In the genomic region with DNA sequence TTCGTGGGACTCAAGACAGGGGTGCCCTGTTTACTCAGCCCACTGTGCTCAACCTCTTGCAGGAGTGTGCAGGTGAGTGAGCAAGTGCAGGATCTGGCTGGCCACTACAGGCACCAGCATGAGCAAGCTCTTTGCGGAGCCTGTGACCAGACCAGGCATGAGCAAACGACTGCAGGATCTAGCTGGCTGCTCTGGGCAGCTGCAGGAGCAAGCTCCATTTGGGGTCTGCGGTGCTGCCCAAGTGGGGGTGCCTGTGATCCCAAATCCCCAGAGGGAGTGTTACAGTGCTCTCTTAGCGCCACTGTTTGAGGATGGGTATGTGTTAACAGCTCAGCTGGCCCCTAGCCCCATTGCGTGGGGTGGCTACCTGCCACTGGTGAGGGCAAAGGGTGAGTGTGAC, we compare ENCODE assay signal across 21 cellular contexts. TPM values are rescaled to one million over a fixed set of nuclear protein-coding genes. Genes with fewer than 3 reads are reported as not detected.
"Had no signal": no experiment of that assay in that cellular context is flagged by ENCODE, and none has a peak within 500 bp of the region (broad histone marks: within the 10 kb centered on the region; RNA-seq: fewer than 3 reads in every experiment).

No MANE protein-coding gene starts in this region.

- DNase-seq: activated CD4-positive, alpha-beta memory T cell treated with anti-CD3 and anti-CD28 coated beads, Interleukin-2, amount 10 ng/mL, durations not matched to agents 7 days and 5 days; activated CD4-positive, alpha-beta T cell treated with anti-CD3 and anti-CD28 coated beads, Interleukin-2, amount 10 ng/mL, durations not matched to agents 24 days and 14 days; activated CD8-positive, alpha-beta memory T cell treated with anti-CD3 and anti-CD28 coated beads, Interleukin-2, amount 10 ng/mL, durations not matched to agents 7 days and 5 days; activated naive CD4-positive, alpha-beta T cell treated with Interleukin-2 at 50 U/mL for 16 hours; activated naive CD8-positive, alpha-beta T cell treated with anti-CD3 and anti-CD28 coated beads for 36 hours; amygdala; dermis blood vessel endothelial cell; effector CD8-positive, alpha-beta T cell; hippocampal formation; left ventricle myocardium inferior; right cardiac atrium; stimulated activated CD4-positive, alpha-beta T cell treated with anti-CD3 and anti-CD28 coated beads, Interleukin-12 subunit alpha, Interleukin-12 subunit beta, amount 100 ng/mL, for 4 hours; stimulated activated CD4-positive, alpha-beta T cell treated with anti-CD3 and anti-CD28 coated beads, Interleukin-4, amount 100 ng/mL, for 4 hours; substantia nigra; thyroid gland had no signal

- H3K9me3 ChIP-seq: left ventricle myocardium inferior, pancreas, thyroid gland had no signal

- FAIRE-seq: frontal cortex, pancreas had no signal

- ATAC-seq: activated CD8-positive, alpha-beta memory T cell treated with anti-CD3 and anti-CD28 coated beads, Interleukin-2, amount 10 ng/mL, durations not matched to agents 7 days and 5 days; activated T-helper 17 cell treated with anti-CD3 and anti-CD28 coated beads, Interleukin-2, amount 50 U/mL, for 72 hours; esophagus mucosa; pancreas; right cardiac atrium had no signal

- H3K27ac ChIP-seq: cardiac muscle cell, left ventricle myocardium inferior, pancreas, thyroid gland had no signal

- H3K36me3 ChIP-seq: cardiac muscle cell, pancreas, thyroid gland had no signal

- H3K4me1 ChIP-seq: pancreas had no signal

- H3K4me3 ChIP-seq: cardiac muscle cell, left ventricle myocardium inferior, pancreas, thyroid gland had no signal

RNA-seq across cellular contexts. Expression of gene USP6, which starts 2.4 kb away (rescaled TPM):
- total RNA-seq: dermis blood vessel endothelial cell, esophagus mucosa, pulmonary artery endothelial cell had no signal
